8 cellular contexts compared by ENCODE assay signal in genomic region chr20:49187330-49188100, GRCh38. TPM values are rescaled to one million over a fixed set of nuclear protein-coding genes. Genes with fewer than 3 reads are reported as not detected.
DNase-seq lines count a peak whose midpoint lies in the region; ATAC-seq, FAIRE-seq and TF ChIP-seq lines count a peak whose summit lies in the region.

No MANE protein-coding gene starts in this region.

- peak; percentile 43 for DNase-seq in NCI-H1105 treated with DMSO at 0.1 percent for 48 hours (lab: John Stamatoyannopoulos, UW)
- DNase-seq in NCI-H1105 (lab: John Stamatoyannopoulos, UW): no peak
- peak; percentile 25 for DNase-seq in SK-N-DZ (ENCODE audit: low spot score)
- DNase-seq in bronchial epithelial cell (ENCODE audit: low read depth): no peak
- peak; percentile 53 to 64 (median 54) for DNase-seq in right lobe of liver
- peak; percentile 10 for DNase-seq in stimulated activated CD8-positive, alpha-beta memory T cell treated with anti-CD3 and anti-CD28 coated beads, Interleukin-7, amount 100 ng/mL, for 24 hours (ENCODE audit: low read depth)
- DNase-seq in GM12892 (ENCODE audit: insufficient read length): no peak

- no peak for FAIRE-seq in bronchial epithelial cell (lab: Jason Lieb, UNC)
- no peak for FAIRE-seq in GM12892 (lab: Jason Lieb, UNC)

- TF ChIP-seq POLR2A in right lobe of liver (IDR thresholded peaks at IDR 0.05) (no peak), GM12892 (IDR thresholded peaks at IDR 0.05; ENCODE audit: low read depth, low read length) (no peak)

- intact Hi-C loops in right lobe of liver (cut with DNase I): no loop called here

- no peak for TF ChIP-seq CTCF in bronchial epithelial cell (IDR thresholded peaks at IDR 0.05; ENCODE audit: insufficient read depth, low read length, severe bottlenecking)
- TF ChIP-seq CTCF in right lobe of liver (IDR thresholded peaks at IDR 0.05): no peak

- H3K27me3 ChIP-seq in bronchial epithelial cell (ENCODE audit: control insufficient read depth, insufficient read depth, low read length): no peaks in the 10 kb centered on the region
- no peaks in the 10 kb centered on the region for H3K27me3 ChIP-seq in right lobe of liver

- H3K4me1 ChIP-seq in right lobe of liver: peaks cover 0 to 25% (median 9%) of the 10 kb centered on the region in 4 donors

- H3K4me3 ChIP-seq in bronchial epithelial cell (ENCODE audit: low read depth, low read length) (peak overlapping the region; percentile 66), right lobe of liver (peak overlapping the region; percentile 75 to 90 (median 81))

- peak; percentile 35 for ATAC-seq in HG03066 (IDR thresholded peaks at IDR 0.05; ENCODE audit: low read depth, unreplicated experiment)
- ATAC-seq in right lobe of liver: peak; percentile 3 to 11 (median 6)

- H3K9me3 ChIP-seq in right lobe of liver: no peaks in the 10 kb centered on the region

- H3K27ac ChIP-seq in right lobe of liver: peak overlapping the region; percentile 84 to 89 (median 86)

- 0% methylated on average over 21 of the region's 58 CpGs for WGBS in right lobe of liver (ENCODE audit: insufficient coverage, low coverage, low lambda C conversion rate, missing lambda C conversion rate)

- H3K36me3 ChIP-seq in bronchial epithelial cell (ENCODE audit: control insufficient read depth, insufficient read depth, low read length) (no peaks in the 10 kb centered on the region), right lobe of liver (no peaks in the 10 kb centered on the region)

RNA-seq across cellular contexts. Expression of gene STAU1, which starts 0.6 kb away (rescaled TPM):
- 72.3 and 72.8 TPM in 2 replicates for polyA plus RNA-seq in SK-N-DZ (2014; cell fraction: cytosol; rRNA removed)
- 36.1 and 47.2 TPM in 2 replicates for polyA plus RNA-seq in SK-N-DZ (2014; cell fraction: nucleus; rRNA removed)
- total RNA-seq in bronchial epithelial cell: 31.1 and 34.3 TPM in 2 replicates
- 10 to 100 TPM; 53.7 to 96.6 (median 70.4) TPM for total RNA-seq in right lobe of liver
- 33.3 TPM for polyA plus RNA-seq in GM12892 (2012; ENCODE audit: missing spikeins)

RNA-seq across cellular contexts. Expression of gene DDX27, which starts 31.7 kb away (rescaled TPM):
- polyA plus RNA-seq in SK-N-DZ (2014; cell fraction: cytosol; rRNA removed): 74.6 and 75.3 TPM in 2 replicates
- polyA plus RNA-seq in SK-N-DZ (2014; cell fraction: nucleus; rRNA removed): 70.2 and 70.3 TPM in 2 replicates
- 49.8 and 66.6 TPM in 2 replicates for total RNA-seq in bronchial epithelial cell
- 10 to 100 TPM in 5 of 6 experiments, 1 to 10 TPM in 1; 7.6 to 15.7 (median 11.6) TPM for total RNA-seq in right lobe of liver
- 35.6 TPM for polyA plus RNA-seq in GM12892 (2012; ENCODE audit: missing spikeins)

Comparison
In these comparisons a context has a peak if more than half of its experiments do, and no peak if none do; other contexts are left out.
1. DNase-seq: peak in NCI-H1105 treated with DMSO at 0.1 percent for 48 hours (single experiment), SK-N-DZ (single experiment), right lobe of liver (3 of 3) and stimulated activated CD8-positive, alpha-beta memory T cell treated with anti-CD3 and anti-CD28 coated beads, Interleukin-7, amount 100 ng/mL, for 24 hours (single experiment); none in NCI-H1105 (single experiment), bronchial epithelial cell (single experiment) and GM12892 (single experiment).